30 cellular contexts compared by ENCODE assay signal in the genomic region with DNA sequence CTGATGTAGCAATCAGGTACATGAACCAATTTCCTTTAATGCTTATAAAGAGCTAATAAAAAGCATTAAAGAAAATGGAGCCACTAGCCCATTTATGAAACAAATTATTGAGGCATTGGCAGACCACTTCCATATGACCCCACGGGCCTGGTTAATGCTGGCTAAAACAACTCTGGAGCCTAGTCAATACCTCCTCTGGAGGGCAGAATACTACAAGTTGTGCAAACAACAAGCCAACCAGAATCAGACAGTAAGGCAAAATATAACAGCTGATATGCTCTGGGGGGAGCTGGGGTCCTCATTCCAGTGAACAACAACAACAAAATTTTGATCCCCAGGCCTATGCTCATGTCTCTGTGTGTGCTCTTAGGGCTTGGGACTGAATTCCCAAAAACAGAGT.
DNase-seq lines count a peak whose midpoint lies in the region; ATAC-seq and TF ChIP-seq lines count a peak whose summit lies in the region.
"Had no signal": no experiment of that assay in that cellular context is flagged by ENCODE, and none has a peak within 500 bp of the region (broad histone marks: within the 10 kb centered on the region; RNA-seq: fewer than 3 reads in every experiment).

No MANE protein-coding gene starts in this region.

- CTCF ChIA-PET in activated naive CD4-positive, alpha-beta T cell treated with anti-CD3 and anti-CD28 coated beads for 36 hours (lab: Charles Lee) = interaction anchor here (0.9 to 1.7 kb wide), 4 partner anchors 17 to 292 kb away, joined by 3 to 7 read pairs (median 3); no protein-coding TSS in a partner anchor
- CTCF ChIA-PET in CD8-positive, alpha-beta memory T cell (lab: Charles Lee) = interaction anchor here (0.9 kb wide), 1 partner anchor 294 kb away, joined by 3 read pairs; no protein-coding TSS in a partner anchor

- intact Hi-C loops in activated naive CD4-positive, alpha-beta T cell treated with anti-CD3 and anti-CD28 coated beads for 36 hours (cut with micrococcal nuclease) = loop anchor here (1.0 to 10.0 kb wide), 7 partner anchors 57 to 292 kb away; no protein-coding TSS in a partner anchor

- no peaks in the 10 kb centered on the region for H3K27me3 ChIP-seq in neutrophil
- H3K27me3 ChIP-seq in foreskin keratinocyte = no peaks in the 10 kb centered on the region
- H3K27me3 ChIP-seq in CD8-positive, alpha-beta memory T cell (ENCODE audit: insufficient read depth, low read length, poor library complexity, severe bottlenecking) = no peaks in the 10 kb centered on the region
- H3K27me3 ChIP-seq: BE2C, MG63, SJSA1 had no signal

- POLR2A ChIA-PET in CD8-positive, alpha-beta memory T cell (lab: Charles Lee) = no interaction called here

- no peak overlapping the region for H3K27ac Mint-ChIP-seq in activated naive CD4-positive, alpha-beta T cell treated with anti-CD3 and anti-CD28 coated beads for 36 hours
- no peak overlapping the region for H3K27ac Mint-ChIP-seq in activated naive CD4-positive, alpha-beta T cell treated with anti-CD3 and anti-CD28 coated beads, Interleukin-2, amount 50 U/mL, for 72 hours
- no peak overlapping the region for H3K27ac Mint-ChIP-seq in CD8-positive, alpha-beta memory T cell
- H3K27ac Mint-ChIP-seq: CD14-positive monocyte, HFFc6 had no signal

- no peak for TF ChIP-seq POLR2A in erythroblast (IDR thresholded peaks at IDR 0.05; ENCODE audit: low read length)

- H3K27me3 Mint-ChIP-seq in activated naive CD4-positive, alpha-beta T cell treated with anti-CD3 and anti-CD28 coated beads for 36 hours (ENCODE audit: low read depth) = no peaks in the 10 kb centered on the region
- no peaks in the 10 kb centered on the region for H3K27me3 Mint-ChIP-seq in CD8-positive, alpha-beta memory T cell

- H3K4me3 ChIP-seq in LNCaP clone FGC (ENCODE audit: low read depth, low read length) = no peak overlapping the region
- H3K4me3 ChIP-seq in neutrophil (ENCODE audit: low read depth in 1 of 2, low read length in 1 of 2) = no peak overlapping the region
- no peak overlapping the region for H3K4me3 ChIP-seq in CD8-positive, alpha-beta memory T cell (ENCODE audit: low read length)
- H3K4me3 ChIP-seq: HAP-1, MG63, PC-9, SJSA1 had no signal

- ATAC-seq in activated naive CD4-positive, alpha-beta T cell treated with anti-CD3 and anti-CD28 coated beads, Interleukin-2, amount 50 U/mL, for 72 hours = no peak
- ATAC-seq in foreskin keratinocyte (no peak), GM19467 (IDR thresholded peaks at IDR 0.05; ENCODE audit: unreplicated experiment) (no peak)

- TF ChIP-seq CTCF in LNCaP clone FGC (IDR thresholded peaks at IDR 0.05; ENCODE audit: control insufficient read depth, extremely low read depth, insufficient read depth) (0 out of 2 replicates have a peak, but pooled peaks have one; percentile 6), neutrophil (IDR thresholded peaks at IDR 0.05) (no peak), foreskin keratinocyte (conservative IDR thresholded peaks at IDR 0.05) (no peak)

- no peaks in the 10 kb centered on the region for H3K9me3 Mint-ChIP-seq in activated naive CD4-positive, alpha-beta T cell treated with anti-CD3 and anti-CD28 coated beads for 36 hours
- peaks cover 0 to 8% of the 10 kb centered on the region in 2 donors for H3K9me3 Mint-ChIP-seq in activated naive CD4-positive, alpha-beta T cell treated with anti-CD3 and anti-CD28 coated beads, Interleukin-2, amount 50 U/mL, for 72 hours
- no peaks in the 10 kb centered on the region for H3K9me3 Mint-ChIP-seq in CD8-positive, alpha-beta memory T cell

- no peaks in the 10 kb centered on the region for H3K4me1 Mint-ChIP-seq in activated naive CD4-positive, alpha-beta T cell treated with anti-CD3 and anti-CD28 coated beads for 36 hours (ENCODE audit: low read depth)
- H3K4me1 Mint-ChIP-seq in CD8-positive, alpha-beta memory T cell = no peaks in the 10 kb centered on the region

- H3K4me3 Mint-ChIP-seq in activated naive CD4-positive, alpha-beta T cell treated with anti-CD3 and anti-CD28 coated beads for 36 hours = no peak overlapping the region
- H3K4me3 Mint-ChIP-seq in CD8-positive, alpha-beta memory T cell = no peak overlapping the region
- H3K4me3 Mint-ChIP-seq: CD14-positive monocyte, HFFc6 had no signal

- H3K9me3 ChIP-seq in neutrophil = no peaks in the 10 kb centered on the region
- no peaks in the 10 kb centered on the region for H3K9me3 ChIP-seq in CD8-positive, alpha-beta memory T cell (ENCODE audit: low read length)
- H3K9me3 ChIP-seq: BE2C, HAP-1, MG63, SJSA1 had no signal

- H3K27ac ChIP-seq in neutrophil (peak overlapping the region; percentile 39), foreskin keratinocyte (no peak overlapping the region)
- H3K27ac ChIP-seq in CD8-positive, alpha-beta memory T cell (ENCODE audit: low read depth, low read length) = no peak overlapping the region
- H3K27ac ChIP-seq: PC-9, SJSA1 had no signal

- no peaks in the 10 kb centered on the region for H3K36me3 ChIP-seq in neutrophil
- H3K36me3 ChIP-seq in CD8-positive, alpha-beta memory T cell (ENCODE audit: insufficient read depth, low read length) = no peaks in the 10 kb centered on the region
- H3K36me3 ChIP-seq: BE2C, HAP-1, MG63, SJSA1 had no signal

- peak; percentile 12 for DNase-seq in activated naive CD4-positive, alpha-beta T cell treated with anti-CD3 and anti-CD28 coated beads for 36 hours
- DNase-seq in activated naive CD4-positive, alpha-beta T cell treated with anti-CD3 and anti-CD28 coated beads, Interleukin-2, amount 50 U/mL, for 72 hours (ENCODE audit: low spot score in 2 of 2) = no peak
- DNase-seq in LNCaP clone FGC (ENCODE audit: low read depth) (no peak), erythroblast (lab: John Stamatoyannopoulos, UW) (peak; percentile 4 to 5), foreskin keratinocyte (no peak)
- no peak for DNase-seq in CD8-positive, alpha-beta memory T cell
- DNase-seq: 8988T; ACHN; BE2C; Calu3; DMS79 treated with DMSO at 0.1 percent for 48 hours; GOT3; HFFc6; KBM-7; MG63; NCI-H1105 treated with DMSO at 0.1 percent for 48 hours; NCI-H146; NCI-H1930; NCI-H2107; NCI-H446; NCI-H524 treated with DMSO at 0.1 percent for 48 hours; NCI-H82; NK-92 treated with Interleukin-12 subunit alpha and Interleukin-12 subunit beta, amount 100 ng/mL, for 24 hours; PC-9; Right ventricle myocardium superior had no signal

- H3K36me3 Mint-ChIP-seq in activated naive CD4-positive, alpha-beta T cell treated with anti-CD3 and anti-CD28 coated beads for 36 hours (ENCODE audit: low read depth) = no peaks in the 10 kb centered on the region
- no peaks in the 10 kb centered on the region for H3K36me3 Mint-ChIP-seq in activated naive CD4-positive, alpha-beta T cell treated with anti-CD3 and anti-CD28 coated beads, Interleukin-2, amount 50 U/mL, for 72 hours
- H3K36me3 Mint-ChIP-seq in CD8-positive, alpha-beta memory T cell = no peaks in the 10 kb centered on the region
- H3K36me3 Mint-ChIP-seq: CD14-positive monocyte had no signal

- peaks cover 0 to 7% of the 10 kb centered on the region in 2 experiments for H3K4me1 ChIP-seq in neutrophil (ENCODE audit: control insufficient read depth in 1 of 2, insufficient read depth in 1 of 2, low read depth in 1 of 2, low read length in 1 of 2)
- H3K4me1 ChIP-seq in foreskin keratinocyte = no peaks in the 10 kb centered on the region
- no peaks in the 10 kb centered on the region for H3K4me1 ChIP-seq in CD8-positive, alpha-beta memory T cell (ENCODE audit: insufficient read depth, low read length)
- H3K4me1 ChIP-seq: BE2C, HAP-1, SJSA1 had no signal

Comparison
In these comparisons a context has a peak if more than half of its experiments do, and no peak if none do; other contexts are left out.
1. DNase-seq: peak in activated naive CD4-positive, alpha-beta T cell treated with anti-CD3 and anti-CD28 coated beads for 36 hours (single experiment) and erythroblast (2 of 2); none in activated naive CD4-positive, alpha-beta T cell treated with anti-CD3 and anti-CD28 coated beads, Interleukin-2, amount 50 U/mL, for 72 hours (0 of 2), LNCaP clone FGC (single experiment), foreskin keratinocyte (0 of 2) and CD8-positive, alpha-beta memory T cell (0 of 5).